Comparison of ENCODE assay signal across 9 cellular contexts in the genomic region with DNA sequence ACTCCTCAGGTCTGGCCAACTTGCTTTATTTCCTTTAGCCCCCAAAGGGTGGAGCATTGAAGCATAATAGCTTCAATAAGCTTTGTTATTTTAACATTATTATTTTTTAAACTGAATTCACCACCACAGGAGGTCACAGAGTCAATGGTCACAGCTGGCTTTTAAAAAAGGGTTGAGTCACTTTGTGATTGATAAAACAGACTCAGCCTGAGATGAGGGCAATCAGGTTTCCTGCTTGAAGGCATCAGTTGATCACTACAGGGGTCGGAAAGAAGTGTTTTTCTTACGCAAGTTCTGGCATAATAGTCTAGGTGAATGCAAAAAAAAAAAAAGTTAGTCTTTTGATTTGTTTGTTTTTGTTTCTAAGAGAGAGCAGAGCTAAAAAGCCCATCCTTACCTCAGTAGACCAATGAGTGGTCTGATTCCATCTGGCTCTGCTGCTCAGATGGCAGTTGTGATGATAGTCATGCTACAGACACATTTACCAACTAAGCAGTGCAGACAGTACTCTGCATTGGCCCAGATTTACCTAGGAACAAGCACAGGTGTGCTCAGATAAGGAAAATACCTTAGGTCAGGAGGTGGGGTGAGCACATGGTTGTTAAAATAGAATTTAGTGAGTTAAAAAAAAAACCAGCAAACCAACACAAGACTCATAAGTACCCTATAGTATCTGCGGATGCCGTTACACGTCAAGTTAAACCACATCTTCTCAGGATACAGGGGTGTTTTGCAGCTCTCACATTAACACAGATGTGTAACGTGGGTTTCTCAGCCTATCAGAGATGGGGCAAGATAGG. TPM values are rescaled to one million over a fixed set of nuclear protein-coding genes. Genes with fewer than 3 reads are reported as not detected.
DNase-seq lines count a peak whose midpoint lies in the region; ATAC-seq and TF ChIP-seq lines count a peak whose summit lies in the region.
"Had no signal": no experiment of that assay in that cellular context is flagged by ENCODE, and none has a peak within 500 bp of the region (broad histone marks: within the 10 kb centered on the region; RNA-seq: fewer than 3 reads in every experiment).

No MANE protein-coding gene starts in this region.

- no peak overlapping the region for H3K4me3 Mint-ChIP-seq in activated T-cell treated with anti-CD3 and anti-CD28 coated beads, Interleukin-2, amount 50 U/mL, for 72 hours

- WGBS in esophagus squamous epithelium, 2 donors: 63 to 64% methylated on average over 6 of the region's 6 CpGs

- H3K27me3 ChIP-seq in esophagus squamous epithelium (no peaks in the 10 kb centered on the region), subcutaneous abdominal adipose tissue (ENCODE audit: control insufficient read depth in 5 of 5, insufficient read depth in 4 of 5, low read length in 5 of 5) (peaks cover 0 to 5% (median 3%) of the 10 kb centered on the region in 5 donors)

- H3K4me3 ChIP-seq in esophagus squamous epithelium: peak overlapping the region in 3 of 4 donors; percentile 9 to 51 (median 10)
- peak overlapping the region in 3 of 5 donors; percentile 20 to 49 (median 40) for H3K4me3 ChIP-seq in subcutaneous abdominal adipose tissue (ENCODE audit: low read depth in 1 of 5, low read length in 5 of 5)

- H3K36me3 Mint-ChIP-seq in activated T-cell treated with anti-CD3 and anti-CD28 coated beads, Interleukin-2, amount 50 U/mL, for 72 hours (ENCODE audit: insufficient read depth in 2 of 2): peaks cover 7 to 14% of the 10 kb centered on the region in 2 donors

- H3K27me3 Mint-ChIP-seq in activated T-cell treated with anti-CD3 and anti-CD28 coated beads, Interleukin-2, amount 50 U/mL, for 72 hours (ENCODE audit: low read depth): no peaks in the 10 kb centered on the region

- H3K9me3 ChIP-seq in esophagus squamous epithelium (no peaks in the 10 kb centered on the region), subcutaneous abdominal adipose tissue (ENCODE audit: control insufficient read depth in 5 of 5, low read length in 5 of 5) (no peaks in the 10 kb centered on the region)

- H3K9me3 Mint-ChIP-seq in activated T-cell treated with anti-CD3 and anti-CD28 coated beads, Interleukin-2, amount 50 U/mL, for 72 hours: peaks cover 0 to 3% of the 10 kb centered on the region in 2 donors

- TF ChIP-seq CTCF in esophagus squamous epithelium (IDR thresholded peaks at IDR 0.05): no peak

- H3K27ac ChIP-seq in esophagus squamous epithelium (peak overlapping the region in 3 of 4 donors; percentile 41 to 79 (median 66)), subcutaneous abdominal adipose tissue (ENCODE audit: low read depth, low read length) (no peak overlapping the region)

- no peak overlapping the region for H3K27ac Mint-ChIP-seq in activated T-cell treated with anti-CD3 and anti-CD28 coated beads, Interleukin-2, amount 50 U/mL, for 72 hours

- peaks cover 18% of the 10 kb centered on the region for H3K4me1 Mint-ChIP-seq in activated T-cell treated with anti-CD3 and anti-CD28 coated beads, Interleukin-2, amount 50 U/mL, for 72 hours (ENCODE audit: low read depth)

- ATAC-seq in activated T-cell treated with anti-CD3 and anti-CD28 coated beads, Interleukin-2, amount 50 U/mL, for 72 hours (replicated peaks in 1 of 2): peak; percentile 52 to 56
- ATAC-seq in left ventricle myocardium superior: no peak

- peak; percentile 56 to 61 for DNase-seq in activated T-cell treated with anti-CD3 and anti-CD28 coated beads, Interleukin-2, amount 50 U/mL, for 72 hours
- no peak for DNase-seq in activated T-cell treated with anti-CD3 and anti-CD28 coated beads for 4 hours
- DNase-seq in NCI-H345 treated with DMSO at 0.1 percent for 48 hours (lab: John Stamatoyannopoulos, UW; ENCODE audit: unreplicated experiment): peak; percentile 23
- no peak for DNase-seq in esophagus squamous epithelium (lab: John Stamatoyannopoulos, UW)
- no peak for DNase-seq in left ventricle myocardium superior
- DNase-seq in HUDEP-2 (lab: John Stamatoyannopoulos, UW; ENCODE audit: unreplicated experiment in 76 of 76): no peak
- no peak for DNase-seq in H4 (ENCODE audit: low spot score)

- no peak overlapping the region for H3K9ac ChIP-seq in subcutaneous abdominal adipose tissue (ENCODE audit: low read length in 5 of 5)

- H3K4me1 ChIP-seq in esophagus squamous epithelium (peaks cover 0 to 15% (median 0%) of the 10 kb centered on the region in 3 donors), subcutaneous abdominal adipose tissue (ENCODE audit: control insufficient read depth in 5 of 5, insufficient read depth in 5 of 5, low read length in 5 of 5) (peaks cover 0 to 16% (median 7%) of the 10 kb centered on the region in 5 donors)

- intact Hi-C loops in esophagus squamous epithelium (cut with DNase I): no loop called here
- intact Hi-C loops in left ventricle myocardium superior (cut with micrococcal nuclease): no loop called here

- peak in 1 of 4 donors; percentile 40 for TF ChIP-seq POLR2A in esophagus squamous epithelium (IDR thresholded peaks at IDR 0.05)

- no peaks in the 10 kb centered on the region for H3K36me3 ChIP-seq in esophagus squamous epithelium
- H3K36me3 ChIP-seq in subcutaneous abdominal adipose tissue (ENCODE audit: control insufficient read depth in 5 of 5, insufficient read depth in 5 of 5, low read length in 5 of 5): no peaks in the 10 kb centered on the region

RNA-seq across cellular contexts. Expression of a gene that starts 22.6 kb away (rescaled TPM):
- total RNA-seq in activated T-cell treated with anti-CD3 and anti-CD28 coated beads, Interleukin-2, amount 50 U/mL, for 72 hours: 1 to 10 TPM in 1 of 2 donors, under 1 TPM in 1; 0.53 to 1.4 TPM
- total RNA-seq in esophagus squamous epithelium (under 1 TPM in 1 of 4 donors, not detected in 3; 0.38 TPM), left ventricle myocardium superior (not detected)
- total RNA-seq in H4 (2014; rRNA removed; shearing (Covaris generic)): not detected in 2 replicates

RNA-seq across cellular contexts. Expression of a gene that starts 35.9 kb away (rescaled TPM):
- not detected for total RNA-seq in activated T-cell treated with anti-CD3 and anti-CD28 coated beads, Interleukin-2, amount 50 U/mL, for 72 hours
- total RNA-seq in esophagus squamous epithelium: not detected
- not detected for total RNA-seq in left ventricle myocardium superior
- not detected in 2 replicates for total RNA-seq in H4 (2014; rRNA removed; shearing (Covaris generic))
- total RNA-seq: activated CD8-positive, alpha-beta memory T cell treated with anti-CD3 and anti-CD28 coated beads for 36 hours had no signal

Comparison
In these comparisons a context has a peak if more than half of its experiments do, and no peak if none do; other contexts are left out.
1. DNase-seq: peak in activated T-cell treated with anti-CD3 and anti-CD28 coated beads, Interleukin-2, amount 50 U/mL, for 72 hours (2 of 2) and NCI-H345 treated with DMSO at 0.1 percent for 48 hours (single experiment); none in activated T-cell treated with anti-CD3 and anti-CD28 coated beads for 4 hours (single experiment), esophagus squamous epithelium (single experiment), left ventricle myocardium superior (single experiment), HUDEP-2 (0 of 76) and H4 (single experiment).